28 cellular contexts compared by ENCODE assay signal in genomic region chr12:75894965-75895754, GRCh38.
"Had no signal": no experiment of that assay in that cellular context is flagged by ENCODE, and none has a peak within 500 bp of the region (broad histone marks: within the 10 kb centered on the region; RNA-seq: fewer than 3 reads in every experiment).

No MANE protein-coding gene starts in this region.

- H3K4me2 ChIP-seq: hepatocyte, neural progenitor cell, smooth muscle cell had no signal

- H3K27ac ChIP-seq: coronary artery, heart left ventricle, hepatocyte, neural progenitor cell, parathyroid adenoma, right atrium auricular region, suprapubic skin, transverse colon, upper lobe of right lung, uterus had no signal

- H3K4me3 ChIP-seq: coronary artery, heart left ventricle, hepatocyte, lung, neural progenitor cell, right atrium auricular region, smooth muscle cell, suprapubic skin, transverse colon, upper lobe of right lung, uterus had no signal

- FAIRE-seq: endometrium, frontal cortex, kidney had no signal

- H3K4me1 ChIP-seq: heart left ventricle, neural progenitor cell, parathyroid adenoma, right atrium auricular region, transverse colon, upper lobe of right lung, uterus had no signal

- H3K9ac ChIP-seq: neural progenitor cell, parathyroid adenoma had no signal

- H3K9me3 ChIP-seq: heart left ventricle, right atrium auricular region, suprapubic skin, transverse colon, upper lobe of right lung, uterus had no signal

- H3K27me3 ChIP-seq: heart left ventricle, hepatocyte, neural progenitor cell, right atrium auricular region, suprapubic skin, transverse colon, upper lobe of right lung, uterus had no signal

- H3K36me3 ChIP-seq: heart left ventricle, neural progenitor cell, right atrium auricular region, suprapubic skin, transverse colon, upper lobe of right lung, uterus had no signal

- H2AFZ ChIP-seq: hepatocyte, neural progenitor cell, parathyroid adenoma had no signal

- ATAC-seq: heart left ventricle; left lobe of liver; naive thymus-derived CD4-positive, alpha-beta T cell; sciatic nerve; stimulated activated naive CD8-positive, alpha-beta T cell treated with anti-CD3 and anti-CD28 coated beads, Interleukin-15, amount 100 ng/mL, for 72 hours; upper lobe of right lung had no signal

- DNase-seq: dermis blood vessel endothelial cell; effector memory CD4-positive, alpha-beta T cell; heart left ventricle; kidney; mesenchymal stem cell; midbrain; naive thymus-derived CD4-positive, alpha-beta T cell; stimulated activated CD4-positive, alpha-beta T cell treated with anti-CD3 and anti-CD28 coated beads, Interleukin-12 subunit alpha, Interleukin-12 subunit beta, amount 100 ng/mL, for 4 hours; stimulated activated CD4-positive, alpha-beta T cell treated with anti-CD3 and anti-CD28 coated beads, Interleukin-1b, Interleukin-23, amount 100 ng/mL, for 48 hours; stimulated activated CD4-positive, alpha-beta T cell treated with anti-CD3 and anti-CD28 coated beads, Interleukin-4, amount 100 ng/mL, for 1 hour; stimulated activated CD8-positive, alpha-beta memory T cell treated with anti-CD3 and anti-CD28 coated beads, Interleukin-4, amount 100 ng/mL, for 48 hours; stimulated activated naive CD4-positive, alpha-beta T cell; stimulated activated naive CD8-positive, alpha-beta T cell treated with anti-CD3 and anti-CD28 coated beads, Interleukin-15, amount 100 ng/mL, for 72 hours; transverse colon; upper lobe of right lung; uterus had no signal
